8 cellular contexts compared by ENCODE assay signal in genomic region chr1:38860464-38860816, GRCh38.
DNase-seq lines count a peak whose midpoint lies in the region; ATAC-seq and TF ChIP-seq lines count a peak whose summit lies in the region.

No MANE protein-coding gene starts in this region.

- peaks cover 48% of the 10 kb centered on the region for H3K36me3 ChIP-seq in RWPE2 (ENCODE audit: low read depth)
- peaks cover 7% of the 10 kb centered on the region for H3K36me3 ChIP-seq in rectal smooth muscle tissue (ENCODE audit: control insufficient read depth, insufficient read depth, low read length)

- H3K9ac ChIP-seq in rectal smooth muscle tissue (ENCODE audit: low read length) = peak overlapping the region; percentile 83

- no peak for TF ChIP-seq CTCF in GM12864 (IDR thresholded peaks at IDR 0.05; ENCODE audit: low read depth, low read length, missing control alignments)
- TF ChIP-seq CTCF in RWPE2 (IDR thresholded peaks at IDR 0.05; ENCODE audit: poor library complexity, severe bottlenecking) = no peak
- no peak for TF ChIP-seq CTCF in fibroblast of mammary gland (conservative IDR thresholded peaks at IDR 0.05; ENCODE audit: control insufficient read depth, insufficient read depth, low read depth, low read length)

- DNase-seq in GM12864 (ENCODE audit: low read depth) = no peak
- DNase-seq in RWPE2 (ENCODE audit: low spot score) = no peak
- DNase-seq in fibroblast of mammary gland (ENCODE audit: low read depth) = peak; percentile 11
- DNase-seq in putamen (ENCODE audit: low spot score) = no peak
- no peak for DNase-seq in retina
- DNase-seq in T1000 (lab: John Stamatoyannopoulos, UW) = no peak

- H3K4me3 ChIP-seq in GM12864 (ENCODE audit: low read depth, low read length) = peak overlapping the region; percentile 96
- peak overlapping the region; percentile 74 for H3K4me3 ChIP-seq in RWPE2 (ENCODE audit: severe bottlenecking)
- peak overlapping the region; percentile 97 for H3K4me3 ChIP-seq in fibroblast of mammary gland (ENCODE audit: control insufficient read depth, low read depth, low read length)
- peak overlapping the region; percentile 96 for H3K4me3 ChIP-seq in rectal smooth muscle tissue (ENCODE audit: low read length)

- H3K4me1 ChIP-seq in RWPE2 (ENCODE audit: insufficient read depth, poor library complexity, severe bottlenecking) (peaks cover 3% of the 10 kb centered on the region), rectal smooth muscle tissue (ENCODE audit: control insufficient read depth, insufficient read depth, low read length) (peaks cover 9% of the 10 kb centered on the region)

- no peaks in the 10 kb centered on the region for H3K9me3 ChIP-seq in RWPE2 (ENCODE audit: severe bottlenecking)

- ATAC-seq in RWPE2 (ENCODE audit: low read depth) (no peak), GM18502 (IDR thresholded peaks at IDR 0.05; ENCODE audit: poor library complexity, unreplicated experiment) (no peak)

- H3K27me3 ChIP-seq in RWPE2 (ENCODE audit: insufficient read depth, poor library complexity, severe bottlenecking) (no peaks in the 10 kb centered on the region), rectal smooth muscle tissue (ENCODE audit: control insufficient read depth, insufficient read depth, low read length) (no peaks in the 10 kb centered on the region)

- peak overlapping the region; percentile 55 for H3K27ac ChIP-seq in RWPE2 (ENCODE audit: poor library complexity, severe bottlenecking)
- H3K27ac ChIP-seq in rectal smooth muscle tissue (ENCODE audit: low read depth, low read length) = no peak overlapping the region
